In genomic region chr2:179264238-179265081, GRCh38 we compare ENCODE assay signal across 8 cellular contexts. TPM values are rescaled to one million over a fixed set of nuclear protein-coding genes. Genes with fewer than 3 reads are reported as not detected.
DNase-seq lines count a peak whose midpoint lies in the region; ATAC-seq and TF ChIP-seq lines count a peak whose summit lies in the region.

SESTD1 (minus strand) TSS chr2:179264832; CDS start chr2:179191841, 72,991 bp downstream.

- TF ChIP-seq CTCF in AG04449 (IDR thresholded peaks at IDR 0.05; ENCODE audit: insufficient read depth, low read length, missing control alignments) = no peak
- no peak for TF ChIP-seq CTCF in mucosa of descending colon (IDR thresholded peaks at IDR 0.05)

- peaks cover 4% of the 10 kb centered on the region for H3K4me1 ChIP-seq in mucosa of descending colon (ENCODE audit: low read depth)

- H3K9me3 Mint-ChIP-seq in stimulated activated effector memory CD8-positive, alpha-beta T cell treated with anti-CD3 and anti-CD28 coated beads, Interleukin-12 subunit alpha, Interleukin-12 subunit beta, amount 100 ng/mL, for 72 hours = no peaks in the 10 kb centered on the region

- no peaks in the 10 kb centered on the region for H3K36me3 ChIP-seq in mucosa of descending colon (ENCODE audit: low read depth)

- POLR2A ChIA-PET in AG04449 (lab: Yijun Ruan, JAX) = no interaction called here

- DNase-seq in AG04449 (ENCODE audit: low read depth, low spot score) (no peak), NCI-H526 treated with DMSO at 0.1 percent for 48 hours (lab: John Stamatoyannopoulos, UW) (peak; percentile 43), activated T-cell treated with anti-CD3 and anti-CD28 coated beads for 1 hour (ENCODE audit: low read depth) (peak; percentile 30), epidermal melanocyte (ENCODE audit: insufficient read length, low spot score) (peak; percentile 21), mucosa of descending colon (peak; percentile 73 to 77 (median 76))
- peak in 1 of 2 donors; percentile 53 for DNase-seq in stimulated activated effector memory CD8-positive, alpha-beta T cell treated with anti-CD3 and anti-CD28 coated beads, Interleukin-12 subunit alpha, Interleukin-12 subunit beta, amount 100 ng/mL, for 72 hours (ENCODE audit: low spot score in 2 of 2)

- no peaks in the 10 kb centered on the region for H3K9me3 ChIP-seq in mucosa of descending colon

- peak within 1 kb of the TSS; percentile 32 for H3K27ac Mint-ChIP-seq in stimulated activated effector memory CD8-positive, alpha-beta T cell treated with anti-CD3 and anti-CD28 coated beads, Interleukin-12 subunit alpha, Interleukin-12 subunit beta, amount 100 ng/mL, for 72 hours

- no peaks in the 10 kb centered on the region for H3K4me1 Mint-ChIP-seq in stimulated activated effector memory CD8-positive, alpha-beta T cell treated with anti-CD3 and anti-CD28 coated beads, Interleukin-12 subunit alpha, Interleukin-12 subunit beta, amount 100 ng/mL, for 72 hours

- ATAC-seq in GM18861 (IDR thresholded peaks at IDR 0.05; ENCODE audit: unreplicated experiment) (peak; percentile 32), HG03064 (IDR thresholded peaks at IDR 0.05; ENCODE audit: low read depth, unreplicated experiment) (peak; percentile 62), mucosa of descending colon (peak; percentile 72)
- peak; percentile 55 for ATAC-seq in stimulated activated effector memory CD8-positive, alpha-beta T cell treated with anti-CD3 and anti-CD28 coated beads, Interleukin-12 subunit alpha, Interleukin-12 subunit beta, amount 100 ng/mL, for 72 hours

- peak within 1 kb of the TSS; percentile 73 for H3K4me3 ChIP-seq in AG04449 (ENCODE audit: low read depth, low read length)
- peak within 1 kb of the TSS; percentile 62 for H3K4me3 ChIP-seq in mucosa of descending colon

- CTCF ChIA-PET in AG04449 (lab: Yijun Ruan, JAX) = interaction anchor here (0.8 kb wide), 1 partner anchor 10 kb away, joined by 3 read pairs; no protein-coding TSS in a partner anchor

- H3K36me3 Mint-ChIP-seq in stimulated activated effector memory CD8-positive, alpha-beta T cell treated with anti-CD3 and anti-CD28 coated beads, Interleukin-12 subunit alpha, Interleukin-12 subunit beta, amount 100 ng/mL, for 72 hours = no peaks in the 10 kb centered on the region

- intact Hi-C loops in mucosa of descending colon (cut with DNase I, micrococcal nuclease) = no loop called here

- H3K4me3 Mint-ChIP-seq in stimulated activated effector memory CD8-positive, alpha-beta T cell treated with anti-CD3 and anti-CD28 coated beads, Interleukin-12 subunit alpha, Interleukin-12 subunit beta, amount 100 ng/mL, for 72 hours = peak within 1 kb of the TSS; percentile 63

RNA-seq across cellular contexts. Expression of gene SESTD1, which starts in this region (rescaled TPM):
- total RNA-seq in mucosa of descending colon = 100 to 1,000 TPM in 1 of 3 donors, 10 to 100 TPM in 2; 25.6 to 102 (median 44.0) TPM
